ENCODE assay signal across 8 cellular contexts in genomic region chr12:63826002-63826585, GRCh38. TPM values are rescaled to one million over a fixed set of nuclear protein-coding genes. Genes with fewer than 3 reads are reported as not detected.
DNase-seq lines count a peak whose midpoint lies in the region; ATAC-seq and TF ChIP-seq lines count a peak whose summit lies in the region.

No MANE protein-coding gene starts in this region.

- peak; percentile 85 for ATAC-seq in GM18517 (IDR thresholded peaks at IDR 0.05; ENCODE audit: unreplicated experiment)
- ATAC-seq in HG03159 (IDR thresholded peaks at IDR 0.05; ENCODE audit: unreplicated experiment), result peak; percentile 85
- peak; percentile 82 for ATAC-seq in left lung

- H3K4me3 ChIP-seq in AG09309 (ENCODE audit: control insufficient read depth, low read depth, low read length) (no peak overlapping the region), left lung (no peak overlapping the region)

- no peaks in the 10 kb centered on the region for H3K9me3 Mint-ChIP-seq in activated naive CD4-positive, alpha-beta T cell treated with anti-CD3 and anti-CD28 coated beads, Interleukin-2, amount 10 ng/mL, durations not matched to agents 7 days and 5 days

- peaks cover 6% of the 10 kb centered on the region for H3K4me1 Mint-ChIP-seq in activated naive CD4-positive, alpha-beta T cell treated with anti-CD3 and anti-CD28 coated beads, Interleukin-2, amount 10 ng/mL, durations not matched to agents 7 days and 5 days

- no peak overlapping the region for H3K4me3 Mint-ChIP-seq in activated naive CD4-positive, alpha-beta T cell treated with anti-CD3 and anti-CD28 coated beads, Interleukin-2, amount 10 ng/mL, durations not matched to agents 7 days and 5 days

- no peaks in the 10 kb centered on the region for H3K36me3 Mint-ChIP-seq in activated naive CD4-positive, alpha-beta T cell treated with anti-CD3 and anti-CD28 coated beads, Interleukin-2, amount 10 ng/mL, durations not matched to agents 7 days and 5 days

- CTCF ChIA-PET in activated naive CD4-positive, alpha-beta T cell treated with anti-CD3 and anti-CD28 coated beads, Interleukin-2, amount 10 ng/mL, durations not matched to agents 7 days and 5 days (lab: Charles Lee), result interaction anchor here (1.4 kb wide), 2 partner anchors 20 to 430 kb away, joined by 3 to 5 read pairs; no protein-coding TSS in a partner anchor

- TF ChIP-seq CTCF in AG09309 (IDR thresholded peaks at IDR 0.05; ENCODE audit: control insufficient read depth, insufficient read depth, low read depth, low read length, missing control alignments) (peak; percentile 81), left lung (IDR thresholded peaks at IDR 0.05) (peak; percentile 77 to 78)

- H3K27me3 ChIP-seq in left lung, result peaks cover 0 to 11% of the 10 kb centered on the region in 2 donors

- H3K27ac ChIP-seq in left lung, result no peak overlapping the region

- no peaks in the 10 kb centered on the region for H3K36me3 ChIP-seq in left lung

- peaks cover 32% of the 10 kb centered on the region for H3K27me3 Mint-ChIP-seq in activated naive CD4-positive, alpha-beta T cell treated with anti-CD3 and anti-CD28 coated beads, Interleukin-2, amount 10 ng/mL, durations not matched to agents 7 days and 5 days

- H3K27ac Mint-ChIP-seq in activated naive CD4-positive, alpha-beta T cell treated with anti-CD3 and anti-CD28 coated beads, Interleukin-2, amount 10 ng/mL, durations not matched to agents 7 days and 5 days, result no peak overlapping the region

- no peaks in the 10 kb centered on the region for H3K4me1 ChIP-seq in left lung

- peak; percentile 58 for DNase-seq in AG09309 (ENCODE audit: low read depth)
- DNase-seq in NCI-H748 treated with DMSO at 0.1 percent for 48 hours (lab: John Stamatoyannopoulos, UW), result peak; percentile 52
- peak; percentile 10 for DNase-seq in central memory CD4-positive, alpha-beta T cell
- DNase-seq in left lung, result no peak
- DNase-seq in activated naive CD4-positive, alpha-beta T cell treated with anti-CD3 and anti-CD28 coated beads, Interleukin-2, amount 10 ng/mL, durations not matched to agents 7 days and 5 days, result no peak
- DNase-seq in stimulated activated CD4-positive, alpha-beta T cell treated with anti-CD3 and anti-CD28 coated beads, Interleukin-4, amount 100 ng/mL, for 4 hours, result no peak

- intact Hi-C loops in left lung (cut with DNase I), result loop anchor here in 1 of 2 donors (10.0 kb wide), 1 partner anchor 439 kb away; no protein-coding TSS in a partner anchor

- H3K9me3 ChIP-seq in left lung, result no peaks in the 10 kb centered on the region

RNA-seq across cellular contexts. Expression of gene SRGAP1, which starts 18.4 kb away (rescaled TPM):
- 10 to 100 TPM; 12.7 to 15.6 TPM for total RNA-seq in left lung

RNA-seq across cellular contexts. Expression of gene RXYLT1, which starts 46.4 kb away (rescaled TPM):
- 10 to 100 TPM; 12.4 to 14.1 TPM for total RNA-seq in left lung

Comparison
In these comparisons a context has a peak if more than half of its experiments do, and no peak if none do; other contexts are left out.
1. DNase-seq: peak in AG09309 (single experiment), NCI-H748 treated with DMSO at 0.1 percent for 48 hours (single experiment) and central memory CD4-positive, alpha-beta T cell (single experiment); none in left lung (0 of 2), activated naive CD4-positive, alpha-beta T cell treated with anti-CD3 and anti-CD28 coated beads, Interleukin-2, amount 10 ng/mL, durations not matched to agents 7 days and 5 days (single experiment) and stimulated activated CD4-positive, alpha-beta T cell treated with anti-CD3 and anti-CD28 coated beads, Interleukin-4, amount 100 ng/mL, for 4 hours (0 of 2).
2. Peak in every context shown above with its lines, with median percentiles within 50 percentile points of each other: ATAC-seq.